ENCODE assay signal across 29 cellular contexts in the genomic region with DNA sequence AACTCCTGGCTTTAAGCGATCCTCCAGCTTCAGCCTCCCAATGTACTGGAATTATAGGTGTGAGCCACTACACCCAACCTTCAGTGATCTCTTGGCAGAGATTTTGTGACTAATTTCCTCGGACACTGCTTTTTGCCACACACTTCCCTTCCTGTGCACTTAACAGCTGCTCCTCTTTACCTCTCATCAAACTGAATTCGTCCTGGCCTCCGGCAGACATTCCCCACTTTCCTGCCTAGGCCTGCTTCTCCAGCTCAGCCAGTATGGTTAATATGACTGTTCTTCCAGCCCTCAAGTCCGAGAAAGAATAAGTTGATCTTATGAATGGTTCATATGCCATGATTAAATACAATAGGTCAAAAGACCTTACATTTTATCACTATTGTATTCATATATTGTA.
"Had no signal": no experiment of that assay in that cellular context is flagged by ENCODE, and none has a peak within 500 bp of the region (broad histone marks: within the 10 kb centered on the region; RNA-seq: fewer than 3 reads in every experiment).

No MANE protein-coding gene starts in this region.

- ATAC-seq: activated CD4-positive, alpha-beta T cell treated with anti-CD3 and anti-CD28 coated beads for 36 hours; activated CD8-positive, alpha-beta memory T cell treated with anti-CD3 and anti-CD28 coated beads, Interleukin-2, amount 10 ng/mL, durations not matched to agents 7 days and 5 days; activated CD8-positive, alpha-beta T cell treated with anti-CD3 and anti-CD28 coated beads, Interleukin-2, amount 10 ng/mL, durations not matched to agents 7 days and 5 days had no signal

- H3K4me3 ChIP-seq: esophagus squamous epithelium had no signal

- H3K27me3 ChIP-seq: brain microvascular endothelial cell, esophagus squamous epithelium had no signal

- H3K27ac ChIP-seq: brain microvascular endothelial cell had no signal

- DNase-seq: activated CD4-positive, alpha-beta memory T cell treated with anti-CD3 and anti-CD28 coated beads for 36 hours; activated CD4-positive, alpha-beta T cell treated with anti-CD3 and anti-CD28 coated beads for 36 hours; activated CD4-positive, alpha-beta T cell treated with anti-CD3 and anti-CD28 coated beads, Interleukin-2, amount 10 ng/mL, durations not matched to agents 24 days and 14 days; activated CD4-positive, CD25-positive, alpha-beta regulatory T cell; activated CD4-positive, CD25-positive, alpha-beta regulatory T cell treated with anti-CD3 and anti-CD28 coated beads, Interleukin-2, amount 50 U/mL, for 72 hours; activated CD8-positive, alpha-beta memory T cell treated with anti-CD3 and anti-CD28 coated beads, Interleukin-2, amount 10 ng/mL, durations not matched to agents 7 days and 5 days; activated CD8-positive, alpha-beta memory T cell treated with anti-CD3 and anti-CD28 coated beads, Interleukin-2, amount 50 U/mL, for 4 hours; activated CD8-positive, alpha-beta T cell treated with anti-CD3 and anti-CD28 coated beads, Interleukin-2, amount 10 ng/mL, durations not matched to agents 7 days and 5 days; activated effector memory CD4-positive, alpha-beta T cell treated with anti-CD3 and anti-CD28 coated beads, Interleukin-2, amount 50 U/mL, for 16 hours; activated naive CD4-positive, alpha-beta T cell treated with anti-CD3 and anti-CD28 coated beads for 36 hours; activated naive CD8-positive, alpha-beta T cell treated with anti-CD3 and anti-CD28 coated beads, Interleukin-2, amount 10 ng/mL, durations not matched to agents 7 days and 5 days; activated T-cell treated with anti-CD3 and anti-CD28 coated beads, Interleukin-2, amount 50 U/mL, for 1 hour; activated T-cell treated with anti-CD3 and anti-CD28 coated beads, Interleukin-2, amount 50 U/mL, for 48 hours; amniotic stem cell; anterior cingulate cortex; brain microvascular endothelial cell; caudate nucleus; cortex of kidney; dermis blood vessel endothelial cell; effector CD8-positive, alpha-beta T cell; erythroblast; esophagus squamous epithelium; head of caudate nucleus; T-helper 2 cell had no signal

- H3K4me1 ChIP-seq: esophagus squamous epithelium had no signal

- FAIRE-seq: astrocyte, colon, endometrium, endothelial cell of umbilical vein, frontal cortex had no signal
